20 cellular contexts compared by ENCODE assay signal in the genomic region with DNA sequence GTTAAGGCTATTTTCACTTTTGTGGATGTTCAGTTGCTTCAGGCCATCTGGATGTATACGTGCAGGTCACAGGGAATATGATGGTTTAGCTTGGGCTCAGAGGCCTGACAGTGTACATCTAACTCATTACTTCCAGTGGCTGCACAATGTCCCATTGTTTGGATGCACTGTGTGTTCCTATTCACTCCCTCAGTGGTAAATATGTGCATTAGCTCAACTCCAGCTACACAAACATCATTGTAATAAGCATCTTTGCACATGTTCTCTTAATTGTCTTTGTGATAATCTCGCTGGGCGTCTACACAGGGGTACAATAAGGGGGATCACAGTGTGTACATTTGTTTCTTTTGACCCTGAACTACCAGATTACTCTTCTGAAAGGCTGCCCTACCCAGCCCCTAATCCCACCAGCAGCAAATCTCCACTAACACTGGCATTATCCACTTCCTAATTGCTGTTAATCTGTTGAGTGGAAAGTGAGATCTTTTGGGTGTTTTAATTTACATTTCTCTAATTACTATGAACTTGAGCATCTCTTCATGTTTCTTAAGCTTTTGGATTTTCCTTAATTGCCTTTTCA. TPM values are rescaled to one million over a fixed set of nuclear protein-coding genes. Genes with fewer than 3 reads are reported as not detected.
DNase-seq lines count a peak whose midpoint lies in the region; ATAC-seq and TF ChIP-seq lines count a peak whose summit lies in the region.
"Had no signal": no experiment of that assay in that cellular context is flagged by ENCODE, and none has a peak within 500 bp of the region (broad histone marks: within the 10 kb centered on the region; RNA-seq: fewer than 3 reads in every experiment).

No MANE protein-coding gene starts in this region.

- H3K4me1 Mint-ChIP-seq in activated CD8-positive, alpha-beta memory T cell treated with anti-CD3 and anti-CD28 coated beads, Interleukin-2, amount 10 ng/mL, durations not matched to agents 7 days and 5 days = no peaks in the 10 kb centered on the region
- H3K4me1 Mint-ChIP-seq: activated naive CD4-positive, alpha-beta T cell treated with anti-CD3 and anti-CD28 coated beads, Interleukin-2, amount 50 U/mL, for 24 hours; stimulated activated naive CD8-positive, alpha-beta T cell treated with anti-CD3 and anti-CD28 coated beads, Interleukin-15, amount 100 ng/mL, for 72 hours had no signal

- DNase-seq in activated CD8-positive, alpha-beta memory T cell treated with anti-CD3 and anti-CD28 coated beads for 24 hours = peak; percentile 3
- no peak for DNase-seq in activated CD8-positive, alpha-beta memory T cell treated with anti-CD3 and anti-CD28 coated beads, Interleukin-2, amount 10 ng/mL, durations not matched to agents 7 days and 5 days
- DNase-seq in NCI-H82 treated with DMSO at 0.1 percent for 48 hours (lab: John Stamatoyannopoulos, UW; ENCODE audit: unreplicated experiment) (peak; percentile 85), medulla oblongata (ENCODE audit: extremely low spot score) (peak; percentile 90), NCI-H2029 (lab: John Stamatoyannopoulos, UW) (no peak), HuH-7.5 (ENCODE audit: low spot score) (no peak), NCI-H2227 treated with DMSO at 0.1 percent for 48 hours (lab: John Stamatoyannopoulos, UW) (no peak)
- DNase-seq: Calu3; cerebellar nuclear complex; effector CD4-positive, alpha-beta T cell; left cardiac atrium; NCI-H1105 treated with DMSO at 0.1 percent for 48 hours; psoas muscle; stimulated activated CD4-positive, alpha-beta T cell treated with anti-CD3 and anti-CD28 coated beads, Interleukin-4, amount 100 ng/mL, for 24 hours; stimulated activated naive CD8-positive, alpha-beta T cell treated with anti-CD3 and anti-CD28 coated beads, Interleukin-15, amount 100 ng/mL, for 72 hours had no signal

- H3K36me3 Mint-ChIP-seq in activated CD8-positive, alpha-beta memory T cell treated with anti-CD3 and anti-CD28 coated beads, Interleukin-2, amount 10 ng/mL, durations not matched to agents 7 days and 5 days = peaks cover 10% of the 10 kb centered on the region
- H3K36me3 Mint-ChIP-seq: natural killer cell treated with Interleukin-12 subunit alpha and Interleukin-12 subunit beta and Interleukin-15 and Interleukin-18, amount 100 ng/mL, for 72 hours had no signal

- no peak for ATAC-seq in activated CD8-positive, alpha-beta memory T cell treated with anti-CD3 and anti-CD28 coated beads, Interleukin-2, amount 10 ng/mL, durations not matched to agents 7 days and 5 days
- ATAC-seq in GM18505 (IDR thresholded peaks at IDR 0.05; ENCODE audit: unreplicated experiment) = no peak
- ATAC-seq: A549; esophagus mucosa; left cardiac atrium; natural killer cell treated with Interleukin-12 subunit alpha and Interleukin-12 subunit beta and Interleukin-15 and Interleukin-18, amount 100 ng/mL, for 72 hours; psoas muscle; stimulated activated naive CD8-positive, alpha-beta T cell treated with anti-CD3 and anti-CD28 coated beads, Interleukin-15, amount 100 ng/mL, for 72 hours had no signal

- H3K27me3 Mint-ChIP-seq in activated CD8-positive, alpha-beta memory T cell treated with anti-CD3 and anti-CD28 coated beads, Interleukin-2, amount 10 ng/mL, durations not matched to agents 7 days and 5 days = peaks cover 8% of the 10 kb centered on the region
- H3K27me3 Mint-ChIP-seq: activated naive CD4-positive, alpha-beta T cell treated with anti-CD3 and anti-CD28 coated beads, Interleukin-2, amount 50 U/mL, for 24 hours; stimulated activated naive CD8-positive, alpha-beta T cell treated with anti-CD3 and anti-CD28 coated beads, Interleukin-15, amount 100 ng/mL, for 72 hours had no signal

- CTCF ChIA-PET in activated CD8-positive, alpha-beta memory T cell treated with anti-CD3 and anti-CD28 coated beads, Interleukin-2, amount 10 ng/mL, durations not matched to agents 7 days and 5 days (lab: Charles Lee) = no interaction called here

- no peak overlapping the region for H3K4me3 Mint-ChIP-seq in activated CD8-positive, alpha-beta memory T cell treated with anti-CD3 and anti-CD28 coated beads, Interleukin-2, amount 10 ng/mL, durations not matched to agents 7 days and 5 days
- H3K4me3 Mint-ChIP-seq: activated naive CD4-positive, alpha-beta T cell treated with anti-CD3 and anti-CD28 coated beads, Interleukin-2, amount 50 U/mL, for 24 hours; natural killer cell treated with Interleukin-12 subunit alpha and Interleukin-12 subunit beta and Interleukin-15 and Interleukin-18, amount 100 ng/mL, for 72 hours; stimulated activated naive CD8-positive, alpha-beta T cell treated with anti-CD3 and anti-CD28 coated beads, Interleukin-15, amount 100 ng/mL, for 72 hours had no signal

- no peaks in the 10 kb centered on the region for H3K9me3 Mint-ChIP-seq in activated CD8-positive, alpha-beta memory T cell treated with anti-CD3 and anti-CD28 coated beads, Interleukin-2, amount 10 ng/mL, durations not matched to agents 7 days and 5 days (ENCODE audit: low read depth)
- H3K9me3 Mint-ChIP-seq: activated naive CD4-positive, alpha-beta T cell treated with anti-CD3 and anti-CD28 coated beads, Interleukin-2, amount 50 U/mL, for 24 hours; natural killer cell treated with Interleukin-12 subunit alpha and Interleukin-12 subunit beta and Interleukin-15 and Interleukin-18, amount 100 ng/mL, for 72 hours had no signal

- TF ChIP-seq POLR2A in GM18505 (IDR thresholded peaks at IDR 0.05; ENCODE audit: borderline replicate concordance, extremely low read depth, insufficient read depth, insufficient read length) = no peak

- H3K27ac Mint-ChIP-seq in activated CD8-positive, alpha-beta memory T cell treated with anti-CD3 and anti-CD28 coated beads, Interleukin-2, amount 10 ng/mL, durations not matched to agents 7 days and 5 days = no peak overlapping the region
- H3K27ac Mint-ChIP-seq: activated naive CD4-positive, alpha-beta T cell treated with anti-CD3 and anti-CD28 coated beads, Interleukin-2, amount 50 U/mL, for 24 hours; natural killer cell treated with Interleukin-12 subunit alpha and Interleukin-12 subunit beta and Interleukin-15 and Interleukin-18, amount 100 ng/mL, for 72 hours; stimulated activated naive CD8-positive, alpha-beta T cell treated with anti-CD3 and anti-CD28 coated beads, Interleukin-15, amount 100 ng/mL, for 72 hours had no signal

RNA-seq across cellular contexts. Expression of gene POLE4, which starts 56.1 kb away (rescaled TPM):
- 10 to 100 TPM; 46.9 to 49.3 TPM for total RNA-seq in activated CD8-positive, alpha-beta memory T cell treated with anti-CD3 and anti-CD28 coated beads, Interleukin-2, amount 10 ng/mL, durations not matched to agents 7 days and 5 days

Comparison
In these comparisons a context has a peak if more than half of its experiments do, and no peak if none do; other contexts are left out.
1. DNase-seq: peak in activated CD8-positive, alpha-beta memory T cell treated with anti-CD3 and anti-CD28 coated beads for 24 hours (single experiment), NCI-H82 treated with DMSO at 0.1 percent for 48 hours (single experiment) and medulla oblongata (single experiment); none in activated CD8-positive, alpha-beta memory T cell treated with anti-CD3 and anti-CD28 coated beads, Interleukin-2, amount 10 ng/mL, durations not matched to agents 7 days and 5 days (single experiment), NCI-H2029 (single experiment), HuH-7.5 (single experiment) and NCI-H2227 treated with DMSO at 0.1 percent for 48 hours (single experiment).